In genomic region chr11:92810423-92810822, GRCh38 we compare ENCODE assay signal across 31 cellular contexts.
"Had no signal": no experiment of that assay in that cellular context is flagged by ENCODE, and none has a peak within 500 bp of the region (broad histone marks: within the 10 kb centered on the region; RNA-seq: fewer than 3 reads in every experiment).

No MANE protein-coding gene starts in this region.

- H3K9me3 ChIP-seq: adrenal gland, body of pancreas had no signal

- H3K4me3 ChIP-seq: adrenal gland, body of pancreas, cardiac muscle cell had no signal

- H3K27me3 ChIP-seq: adrenal gland, body of pancreas, brain microvascular endothelial cell had no signal

- H3K36me3 ChIP-seq: adrenal gland, brain microvascular endothelial cell, cardiac muscle cell had no signal

- H3K27ac ChIP-seq: adrenal gland, body of pancreas, brain microvascular endothelial cell, cardiac muscle cell, VCaP had no signal

- DNase-seq: activated B cell treated with CpG ODN at 0.5 μM for 24 hours; activated CD4-positive, alpha-beta memory T cell treated with anti-CD3 and anti-CD28 coated beads for 36 hours; activated CD4-positive, alpha-beta T cell treated with anti-CD3 and anti-CD28 coated beads for 4 hours; activated CD4-positive, alpha-beta T cell treated with anti-CD3 and anti-CD28 coated beads, Interleukin-2, amount 10 ng/mL, durations not matched to agents 24 days and 14 days; activated CD4-positive, alpha-beta T cell treated with anti-CD3 and anti-CD28 coated beads, Interleukin-2, amount 50 U/mL, for 1 hour; activated CD4-positive, alpha-beta T cell treated with anti-CD3 and anti-CD28 coated beads, Interleukin-2, amount 50 U/mL, for 4 hours; activated CD4-positive, CD25-positive, alpha-beta regulatory T cell treated with anti-CD3 and anti-CD28 coated beads, Interleukin-2, amount 50 U/mL, for 72 hours; activated CD8-positive, alpha-beta memory T cell treated with anti-CD3 and anti-CD28 coated beads, Interleukin-2, amount 50 U/mL, for 4 hours; activated CD8-positive, alpha-beta T cell treated with anti-CD3 and anti-CD28 coated beads for 36 hours; activated effector memory CD4-positive, alpha-beta T cell treated with anti-CD3 and anti-CD28 coated beads, Interleukin-2, amount 50 U/mL, for 16 hours; activated gamma-delta T cell treated with Interleukin-2 at 50 U/mL for 16 hours; activated naive CD4-positive, alpha-beta T cell; activated naive CD4-positive, alpha-beta T cell treated with anti-CD3 and anti-CD28 coated beads for 36 hours; activated naive CD4-positive, alpha-beta T cell treated with anti-CD3 and anti-CD28 coated beads, Interleukin-2, amount 50 U/mL, for 16 hours; activated naive CD8-positive, alpha-beta T cell treated with anti-CD3 and anti-CD28 coated beads for 36 hours; activated T-cell treated with anti-CD3 and anti-CD28 coated beads for 4 hours; activated T-cell treated with anti-CD3 and anti-CD28 coated beads, Interleukin-2, amount 50 U/mL, for 1 hour; activated T-cell treated with anti-CD3 and anti-CD28 coated beads, Interleukin-2, amount 50 U/mL, for 4 hours; activated T-cell treated with anti-CD3 and anti-CD28 coated beads, Interleukin-2, amount 50 U/mL, for 72 hours; adrenal gland; amniotic stem cell; aorta; body of pancreas; brain microvascular endothelial cell; caudate nucleus; cerebellar nuclear complex; T-helper 1 cell; T-helper 2 cell; T-helper 9 cell had no signal

- H3K4me1 ChIP-seq: adrenal gland, body of pancreas had no signal
